2 cellular contexts compared by ENCODE assay signal in genomic region chr6:10853849-10854300, GRCh38.
TF ChIP-seq lines count a peak whose summit lies in the region.
"Not testable (repeated sequence)": the region's sequence is repeated elsewhere in the genome, so short reads cannot be mapped to it uniquely, and the experiment has no call there.

No MANE protein-coding gene starts in this region.

TF ChIP-seq in HEK293, 187 proteins besides CTCF, POLR2A, EP300 and RAD21:
- TF ChIP-seq SETDB1 (IDR thresholded peaks at IDR 0.05; ENCODE audit: insufficient read length, low read length): peak; percentile 56

TF ChIP-seq in HepG2, 621 proteins besides CTCF, POLR2A, EP300 and RAD21:
- TF ChIP-seq HNF4A (CRISPR knock-in tag; IDR thresholded peaks at IDR 0.05): peak; percentile 40
- not testable (repeated sequence) for TF ChIP-seq SOX13, SOX6 (IDR thresholded peaks at IDR 0.05)
- peak in 1 of 2 experiments; percentile 84; a peak in 2 of 4 replicates for TF ChIP-seq SOX13 (CRISPR knock-in tag; conservative IDR thresholded peaks at IDR 0.05 in 1 of 2, IDR thresholded peaks at IDR 0.05 in 1 of 2)
- peak; percentile 57 for TF ChIP-seq SOX5 (CRISPR knock-in tag; IDR thresholded peaks at IDR 0.05; ENCODE audit: borderline replicate concordance)
- TF ChIP-seq NCOR1 (IDR thresholded peaks at IDR 0.05; ENCODE audit: borderline replicate concordance, low read length): 0 out of 2 replicates have a peak, but pooled peaks have one; percentile 22
- TF ChIP-seq SOX6 (CRISPR knock-in tag; IDR thresholded peaks at IDR 0.05): peak; percentile 71
- 0 out of 2 replicates have a peak, but pooled peaks have one; percentile 11 for TF ChIP-seq TCF7 (IDR thresholded peaks at IDR 0.05; ENCODE audit: low read depth)
